19 cellular contexts compared by ENCODE assay signal in genomic region chr1:235100124-235100801, GRCh38. TPM values are rescaled to one million over a fixed set of nuclear protein-coding genes. Genes with fewer than 3 reads are reported as not detected.
DNase-seq lines count a peak whose midpoint lies in the region; ATAC-seq, FAIRE-seq and TF ChIP-seq lines count a peak whose summit lies in the region.
"Had no signal": no experiment of that assay in that cellular context is flagged by ENCODE, and none has a peak within 500 bp of the region (broad histone marks: within the 10 kb centered on the region; RNA-seq: fewer than 3 reads in every experiment).

No MANE protein-coding gene starts in this region.

- H2AK5ac ChIP-seq in H9 (ENCODE audit: insufficient read length, low read length) = no peak overlapping the region

- H3K4me2 ChIP-seq in H9 (ENCODE audit: insufficient read depth, insufficient read length, low read length) = no peak overlapping the region

- no peak overlapping the region for H3K9ac ChIP-seq in H9 (ENCODE audit: extremely low read depth, insufficient read length, low read length)

- H3K4me3 Mint-ChIP-seq in H9 = no peak overlapping the region
- H3K4me3 Mint-ChIP-seq: T-helper 17 cell had no signal

- peaks cover 0 to 3% (median 0%) of the 10 kb centered on the region in 3 experiments; a peak in 3 of 7 replicates for H3K36me3 Mint-ChIP-seq in H9 (ENCODE audit: insufficient read depth in 1 of 3, low read depth in 3 of 3)

- H3K79me2 ChIP-seq in H9 (ENCODE audit: insufficient read depth, low read length) = no peaks in the 10 kb centered on the region

- H3K79me1 ChIP-seq in H9 (ENCODE audit: insufficient read depth, low read depth, low read length, poor library complexity, severe bottlenecking) = no peaks in the 10 kb centered on the region

- H3K14ac ChIP-seq in H9 (ENCODE audit: insufficient read depth, low read length) = no peak overlapping the region

- H3K9me3 Mint-ChIP-seq in H9 = peaks cover 0 to 2% of the 10 kb centered on the region in 2 experiments; a peak in 1 of 5 replicates

- peaks cover 7% of the 10 kb centered on the region for H3K27me3 Mint-ChIP-seq in H9 (ENCODE audit: low read depth)

- peaks cover 23 to 26% of the 10 kb centered on the region in 2 experiments for H3K4me1 Mint-ChIP-seq in H9

- H3K4ac ChIP-seq in H9 (ENCODE audit: low read depth, low read length) = no peak overlapping the region

- FAIRE-seq in frontal cortex (lab: Jason Lieb, UNC) = no peak
- FAIRE-seq: keratinocyte, RCC 7860 had no signal

- H4K8ac ChIP-seq in H9 (replicated peaks; ENCODE audit: insufficient read length, low read depth, low read length) = no peak overlapping the region

- no peaks in the 10 kb centered on the region for H4K20me1 ChIP-seq in H9 (ENCODE audit: control insufficient read depth, insufficient read depth, insufficient read length)

- DNase-seq in COLO668 (lab: John Stamatoyannopoulos, UW; ENCODE audit: unreplicated experiment) (peak; percentile 37), H9 (peak; percentile 83), amniotic epithelial cell (ENCODE audit: low read depth) (peak; percentile 29), left lobe of liver (ENCODE audit: low spot score) (peak; percentile 35), frontal cortex (ENCODE audit: low spot score in 2 of 2) (no peak), HPDE6-E6E7 (ENCODE audit: extremely low spot score) (no peak), OCI-M2 (lab: John Stamatoyannopoulos, UW; ENCODE audit: unreplicated experiment) (no peak)
- DNase-seq: activated CD4-positive, alpha-beta T cell treated with anti-CD3 and anti-CD28 coated beads for 48 hours; activated effector memory CD4-positive, alpha-beta T cell treated with anti-CD3 and anti-CD28 coated beads, Interleukin-2, amount 50 U/mL, for 16 hours; effector CD8-positive, alpha-beta T cell; foreskin fibroblast; MM.1S; NCI-H345; stimulated activated naive CD4-positive, alpha-beta T cell; T-helper 17 cell had no signal

- no peaks in the 10 kb centered on the region for H3K27me3 ChIP-seq in H9 (ENCODE audit: insufficient read depth, low read length)

- no peak overlapping the region for H3K56ac ChIP-seq in H9 (ENCODE audit: insufficient read length, low read depth, low read length)

- H3K23ac ChIP-seq in H9 (ENCODE audit: insufficient read length, low read depth, low read length) = no peak overlapping the region

- H3T11ph ChIP-seq in H9 (ENCODE audit: low read length) = no peak overlapping the region

- no peaks in the 10 kb centered on the region for H3K9me3 ChIP-seq in H9 (ENCODE audit: control insufficient read depth, low read depth, low read length)

- H3K27ac ChIP-seq in H9 (ENCODE audit: insufficient read length, low read depth, low read length) = no peak overlapping the region
- H3K27ac ChIP-seq: C4-2B had no signal

- H4K5ac ChIP-seq in H9 (ENCODE audit: insufficient read length, low read depth, low read length) = no peak overlapping the region

- peak overlapping the region in 1 of 3 experiments; percentile 51; a peak in 1 of 7 replicates for H3K27ac Mint-ChIP-seq in H9

- H2AFZ ChIP-seq in H9 (ENCODE audit: low read length) = no peak overlapping the region

- no peak overlapping the region for H2BK15ac ChIP-seq in H9 (ENCODE audit: low read depth, low read length)

- ATAC-seq in left lobe of liver (no peak), GM19455 (IDR thresholded peaks at IDR 0.05; ENCODE audit: unreplicated experiment) (no peak)
- ATAC-seq: T-helper 17 cell had no signal

- no peak overlapping the region for H2BK12ac ChIP-seq in H9 (ENCODE audit: insufficient read length, low read depth, low read length)

- no peak overlapping the region for H3K18ac ChIP-seq in H9 (ENCODE audit: insufficient read length, low read depth, low read length)

- no peak for TF ChIP-seq CTCF in H9 (conservative IDR thresholded peaks at IDR 0.05)

- H3K4me1 ChIP-seq in H9 (ENCODE audit: insufficient read depth, low read length) = no peaks in the 10 kb centered on the region

- H4K91ac ChIP-seq in H9 (ENCODE audit: insufficient read length, low read depth, low read length) = no peak overlapping the region

- H2BK20ac ChIP-seq in H9 (ENCODE audit: low read depth, low read length, poor library complexity, severe bottlenecking) = no peak overlapping the region

- H2BK5ac ChIP-seq in H9 (ENCODE audit: insufficient read length, low read length) = no peak overlapping the region

- WGBS in H9 (ENCODE audit: extremely low coverage, insufficient read length, low lambda C conversion rate) = no CpG with 5 or more reads among the region's 15 CpGs

- H3K23me2 ChIP-seq in H9 (ENCODE audit: insufficient read length, low read depth, low read length, poor library complexity, severe bottlenecking) = no peaks in the 10 kb centered on the region

- H2BK120ac ChIP-seq in H9 (ENCODE audit: low read depth, low read length, poor library complexity, severe bottlenecking) = no peak overlapping the region

RNA-seq across cellular contexts. Expression of gene TOMM20, which starts 28.4 kb away (rescaled TPM):
- total RNA-seq in H9 (2021) = 191 and 197 TPM in 2 replicates
- total RNA-seq in left lobe of liver = 48.7 TPM
- total RNA-seq in frontal cortex = 205 TPM

Comparison
In these comparisons a context has a peak if more than half of its experiments do, and no peak if none do; other contexts are left out.
1. DNase-seq: peak in COLO668 (single experiment), H9 (single experiment), amniotic epithelial cell (single experiment) and left lobe of liver (single experiment); none in frontal cortex (0 of 2), HPDE6-E6E7 (single experiment) and OCI-M2 (single experiment).